Comparison of ENCODE assay signal across 1 cellular context in the genomic region with DNA sequence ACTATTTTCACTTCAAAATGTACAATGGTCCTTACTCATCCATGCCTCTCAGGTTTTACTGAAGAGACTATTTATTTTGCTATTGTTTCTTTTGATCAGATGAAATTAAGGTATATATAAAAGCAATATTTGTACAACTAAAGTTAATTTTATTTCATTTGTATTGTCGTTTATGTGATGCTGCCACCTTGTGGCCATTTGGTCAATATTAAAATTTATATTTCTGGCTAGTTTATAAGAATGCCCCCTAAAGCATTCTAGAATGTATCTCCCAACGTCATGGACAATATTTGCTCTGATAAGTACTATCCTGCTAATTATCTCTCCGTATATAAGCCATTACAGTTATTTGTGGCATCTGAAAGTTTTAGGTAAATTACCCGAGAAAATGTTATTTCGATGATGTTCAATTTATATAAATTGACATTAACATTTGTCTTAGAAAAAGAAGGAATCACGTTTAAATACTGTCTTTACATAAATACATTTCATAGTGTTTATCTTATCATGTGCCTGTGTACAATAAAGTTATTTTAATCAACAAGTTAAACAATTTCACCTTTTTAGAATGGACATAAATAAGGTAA.
TF ChIP-seq lines count a peak whose summit lies in the region.

No MANE protein-coding gene starts in this region.

TF ChIP-seq in K562, 482 proteins besides CTCF, POLR2A, EP300 and RAD21 (continued from another document):
- TF ChIP-seq CEBPZ (IDR thresholded peaks at IDR 0.05; ENCODE audit: borderline replicate concordance, low read depth, low read length) (no peak), ZNF124 (CRISPR knock-in tag; IDR thresholded peaks at IDR 0.05) (no peak), THRB (CRISPR knock-in tag; conservative IDR thresholded peaks at IDR 0.05) (no peak)
TF ChIP-seq in K562: peak in this region for 0.
